Comparison of ENCODE assay signal across 8 cellular contexts in genomic region chrX:18983711-18984380, GRCh38. TPM values are rescaled to one million over a fixed set of nuclear protein-coding genes. Genes with fewer than 3 reads are reported as not detected.
A peak's percentile ranks its signal among the peaks of the same experiment; 100 is the strongest.
DNase-seq lines count a peak whose midpoint lies in the region; ATAC-seq and TF ChIP-seq lines count a peak whose summit lies in the region.

PHKA2 (minus strand) TSS chrX:18984114; CDS start chrX:18983932, 182 bp downstream.

- no CpG with 5 or more reads among the region's 63 CpGs for WGBS in iPS DF 6.9 (ENCODE audit: insufficient coverage, insufficient read length)

- POLR2A ChIA-PET in BJ (lab: Charles Lee) (no interaction called here), RWPE1 (lab: Yijun Ruan, JAX; ENCODE audit: low non-redundant PET) (no interaction called here)

- H3K4me3 ChIP-seq in BJ (ENCODE audit: low read depth, low read length) (peak within 1 kb of the TSS; percentile 67), iPS DF 6.9 (ENCODE audit: low read length) (peak within 1 kb of the TSS; percentile 84; the same call in 1 of the 2 replicates)

- H3K27me3 ChIP-seq in BJ (ENCODE audit: control insufficient read depth, insufficient read depth, low read length) (no peaks in the 10 kb centered on the region), iPS DF 6.9 (ENCODE audit: control insufficient read depth, insufficient read depth, low read length) (no peaks in the 10 kb centered on the region)

- intact Hi-C loops in sciatic nerve (cut with DNase I): no loop called here

- H3K9me3 ChIP-seq in iPS DF 6.9 (ENCODE audit: control insufficient read depth, insufficient read depth, low read length): no peaks in the 10 kb centered on the region

- peak within 1 kb of the TSS; percentile 89 for H3K27ac ChIP-seq in RWPE1
- no peak within 1 kb of the TSS for H3K27ac ChIP-seq in iPS DF 6.9 (ENCODE audit: low read length)

- DNase-seq in BJ (ENCODE audit: low read depth) (no peak), RWPE1 (ENCODE audit: low spot score) (peak; percentile 30), astrocyte of the hippocampus (ENCODE audit: low read depth, low spot score) (peak; percentile 72), iPS DF 6.9 (ENCODE audit: low read depth, low spot score) (no peak), sciatic nerve (ENCODE audit: low spot score) (peak; percentile 76), GF-D8 (lab: John Stamatoyannopoulos, UW) (no peak)

- TF ChIP-seq CTCF in BJ (IDR thresholded peaks at IDR 0.05; ENCODE audit: insufficient read depth, low read depth, low read length) (no peak), RWPE1 (conservative IDR thresholded peaks at IDR 0.05; ENCODE audit: low read depth) (no peak)

- H3K36me3 ChIP-seq in BJ (ENCODE audit: control insufficient read depth, insufficient read depth, low read length) (no peaks in the 10 kb centered on the region), iPS DF 6.9 (ENCODE audit: control insufficient read depth, insufficient read depth, low read length) (no peaks in the 10 kb centered on the region)

- ATAC-seq in GM18907 (IDR thresholded peaks at IDR 0.05; ENCODE audit: unreplicated experiment) (peak; percentile 49), HG03139 (IDR thresholded peaks at IDR 0.05; ENCODE audit: unreplicated experiment) (peak; percentile 38), sciatic nerve (peak; percentile 76)

- CTCF ChIA-PET in BJ (lab: Yijun Ruan, JAX): no interaction called here
- CTCF ChIA-PET in RWPE1 (lab: Yijun Ruan, JAX): no interaction called here

- H3K4me1 ChIP-seq in iPS DF 6.9 (ENCODE audit: control insufficient read depth, insufficient read depth, low read length): no peaks in the 10 kb centered on the region

RNA-seq across cellular contexts. Expression of gene PHKA2, which starts in this region (rescaled TPM):
- polyA plus RNA-seq in BJ (2011; rRNA removed): 15.6 and 23.1 TPM in 2 replicates
- 22.5 and 26.2 TPM in 2 replicates for polyA minus RNA-seq in BJ (2011; rRNA and poly(A)+ RNA removed)
- 26.3 TPM for total RNA-seq in sciatic nerve

Comparison
In these comparisons a context has a peak if more than half of its experiments do, and no peak if none do; other contexts are left out.
1. DNase-seq: peak in RWPE1 (single experiment), astrocyte of the hippocampus (single experiment) and sciatic nerve (single experiment); none in BJ (single experiment), iPS DF 6.9 (single experiment) and GF-D8 (single experiment).
2. Peak in every context shown above with its lines, with median percentiles within 50 percentile points of each other: ATAC-seq.